Comparison of ENCODE assay signal across 17 cellular contexts in genomic region chr2:60499651-60500300, GRCh38. TPM values are rescaled to one million over a fixed set of nuclear protein-coding genes. Genes with fewer than 3 reads are reported as not detected.
DNase-seq lines count a peak whose midpoint lies in the region; ATAC-seq and TF ChIP-seq lines count a peak whose summit lies in the region.
"Had no signal": no experiment of that assay in that cellular context is flagged by ENCODE, and none has a peak within 500 bp of the region (broad histone marks: within the 10 kb centered on the region; RNA-seq: fewer than 3 reads in every experiment).

No MANE protein-coding gene starts in this region.

- no peak overlapping the region for H3K4ac ChIP-seq in neuronal stem cell (ENCODE audit: low read length)

- H3K4me3 ChIP-seq in neuronal stem cell (ENCODE audit: low read length in 2 of 2): peak overlapping the region in 1 of 2 donors; percentile 27
- H3K4me3 ChIP-seq: body of pancreas, mucosa of descending colon, SK-N-MC, tibial artery had no signal

- no peak overlapping the region for H3K23ac ChIP-seq in neuronal stem cell (ENCODE audit: low read depth, low read length, poor library complexity)

- no peak overlapping the region for H4K91ac ChIP-seq in neuronal stem cell (ENCODE audit: low read depth, low read length, poor library complexity)

- no peak overlapping the region for H2BK120ac ChIP-seq in neuronal stem cell (ENCODE audit: low read depth, low read length)

- H3K14ac ChIP-seq in neuronal stem cell (ENCODE audit: low read length): no peak overlapping the region

- no peak overlapping the region for H2BK12ac ChIP-seq in neuronal stem cell (ENCODE audit: low read length)

- H2AK5ac ChIP-seq in neuronal stem cell (ENCODE audit: low read depth, low read length): peak overlapping the region; percentile 58

- H2AFZ ChIP-seq in neuronal stem cell (ENCODE audit: low read length): no peak overlapping the region

- peak overlapping the region; percentile 55 for H3K18ac ChIP-seq in neuronal stem cell (ENCODE audit: low read length)

- POLR2A ChIA-PET in activated B cell treated with CpG ODN at 0.5 μM for 24 hours (lab: Charles Lee): interaction anchor here (0.6 to 4.9 kb wide), 20 partner anchors 8 to 145 kb away, joined by 3 to 44 read pairs (median 6); partner anchors contain the start of gene BCL11A

- no CpG with 5 or more reads among the region's 9 CpGs for WGBS in neuronal stem cell (ENCODE audit: extremely low coverage in 2 of 2, insufficient read length in 2 of 2, insufficient replicate concordance in 1 of 2), 2 donors

- H3K27ac ChIP-seq in neuronal stem cell (replicated peaks; ENCODE audit: low read length): no peak overlapping the region
- H3K27ac ChIP-seq: body of pancreas, SK-N-MC, tibial artery had no signal

- H3K36me3 ChIP-seq in neuronal stem cell (replicated peaks in 1 of 2; ENCODE audit: control insufficient read depth in 2 of 2, insufficient read depth in 2 of 2, low read length in 2 of 2): no peaks in the 10 kb centered on the region
- H3K36me3 ChIP-seq: tibial artery had no signal

- H3K4me1 ChIP-seq in neuronal stem cell (ENCODE audit: control insufficient read depth in 2 of 2, insufficient read depth in 1 of 2, low read depth in 1 of 2, low read length in 2 of 2): peaks cover 0 to 7% of the 10 kb centered on the region in 2 donors
- H3K4me1 ChIP-seq: tibial artery had no signal

- H3K79me1 ChIP-seq in neuronal stem cell (ENCODE audit: low read depth, low read length): no peaks in the 10 kb centered on the region

- peak; percentile 43 for DNase-seq in DMS153 (lab: John Stamatoyannopoulos, UW)
- DNase-seq in activated B cell treated with CpG ODN at 0.5 μM for 24 hours: no peak
- DNase-seq in neuronal stem cell (ENCODE audit: low spot score): no peak
- no peak for DNase-seq in COR-L47 (lab: John Stamatoyannopoulos, UW)
- DNase-seq in HK-2 (ENCODE audit: unreplicated experiment): no peak
- DNase-seq in NCI-H2107 (lab: John Stamatoyannopoulos, UW): no peak
- no peak for DNase-seq in NCI-H128 (lab: John Stamatoyannopoulos, UW; ENCODE audit: unreplicated experiment)
- DNase-seq: effector CD4-positive, alpha-beta T cell; foreskin melanocyte; KG1; mucosa of descending colon; posterior cingulate gyrus; stimulated activated CD4-positive, alpha-beta T cell treated with anti-CD3 and anti-CD28 coated beads, Interleukin-15, amount 100 ng/mL, for 24 hours; tibial artery had no signal

- peaks cover 81 to 90% (median 84%) of the 10 kb centered on the region in 3 donors for H3K4me1 Mint-ChIP-seq in IgD-negative memory B cell
- H3K4me1 Mint-ChIP-seq in activated B cell treated with CpG ODN at 0.5 μM for 24 hours: peaks cover 99% of the 10 kb centered on the region

- no peak overlapping the region for H2BK5ac ChIP-seq in neuronal stem cell (ENCODE audit: low read length)

- H3K9me3 Mint-ChIP-seq in IgD-negative memory B cell: no peaks in the 10 kb centered on the region
- no peaks in the 10 kb centered on the region for H3K9me3 Mint-ChIP-seq in activated B cell treated with CpG ODN at 0.5 μM for 24 hours

- H3K27ac Mint-ChIP-seq in IgD-negative memory B cell (peak overlapping the region; percentile 90 to 95 (median 91)), activated B cell treated with CpG ODN at 0.5 μM for 24 hours (peak overlapping the region; percentile 84)

- no peak for TF ChIP-seq CTCF in activated B cell treated with CpG ODN at 0.5 μM for 24 hours (IDR thresholded peaks at IDR 0.05)

- H4K8ac ChIP-seq in neuronal stem cell (ENCODE audit: low read depth, low read length): no peak overlapping the region

- intact Hi-C loops in activated B cell treated with CpG ODN at 0.5 μM for 24 hours (cut with micrococcal nuclease): loop anchor here (1.0 to 5.0 kb wide), 4 partner anchors 13 to 147 kb away; no protein-coding TSS in a partner anchor

- CTCF ChIA-PET in activated B cell treated with CpG ODN at 0.5 μM for 24 hours (lab: Charles Lee): interaction anchor here (1.1 to 2.5 kb wide), 4 partner anchors 50 to 60 kb away, joined by 3 to 10 read pairs (median 4); no protein-coding TSS in a partner anchor

- no peak overlapping the region for H3K9ac ChIP-seq in neuronal stem cell (ENCODE audit: low read depth, low read length, poor library complexity)

- H3K4me2 ChIP-seq in neuronal stem cell (ENCODE audit: insufficient read depth, low read length, poor library complexity, severe bottlenecking): no peak overlapping the region

- no peaks in the 10 kb centered on the region for H3K27me3 ChIP-seq in neuronal stem cell (ENCODE audit: control insufficient read depth in 3 of 3, insufficient read depth in 3 of 3, low read depth in 1 of 3, low read length in 3 of 3)
- H3K27me3 ChIP-seq: body of pancreas had no signal

- H3K4me3 Mint-ChIP-seq in IgD-negative memory B cell (peak overlapping the region; percentile 10 to 74 (median 69)), activated B cell treated with CpG ODN at 0.5 μM for 24 hours (peak overlapping the region; percentile 64)

- peak; percentile 15 for ATAC-seq in activated B cell treated with CpG ODN at 0.5 μM for 24 hours (ENCODE audit: low read depth)
- ATAC-seq: body of pancreas, mucosa of descending colon had no signal

- H2BK15ac ChIP-seq in neuronal stem cell (ENCODE audit: low read length): peak overlapping the region; percentile 4

- no peaks in the 10 kb centered on the region for H3K9me3 ChIP-seq in neuronal stem cell (replicated peaks in 1 of 2; ENCODE audit: control insufficient read depth in 2 of 2, insufficient read depth in 1 of 2, low read depth in 1 of 2, low read length in 2 of 2)
- H3K9me3 ChIP-seq: body of pancreas, mucosa of descending colon, tibial artery had no signal

- no peaks in the 10 kb centered on the region for H3K27me3 Mint-ChIP-seq in IgD-negative memory B cell
- H3K27me3 Mint-ChIP-seq in activated B cell treated with CpG ODN at 0.5 μM for 24 hours: no peaks in the 10 kb centered on the region

- H3K36me3 Mint-ChIP-seq in IgD-negative memory B cell (peaks cover 18% of the 10 kb centered on the region), activated B cell treated with CpG ODN at 0.5 μM for 24 hours (ENCODE audit: low read depth) (peaks cover 73% of the 10 kb centered on the region)

RNA-seq across cellular contexts. Expression of gene BCL11A, which starts 53.7 kb away (rescaled TPM):
- polyA plus RNA-seq in IgD-negative memory B cell: 189 TPM
- total RNA-seq in activated B cell treated with CpG ODN at 0.5 μM for 24 hours: 279 and 331 TPM in 2 replicates
- 0.11 TPM for polyA plus RNA-seq in neuronal stem cell (2013, experiment 1 of 2)
- 0.17 TPM for polyA plus RNA-seq in neuronal stem cell (2013, experiment 2 of 2)
